ENCODE assay signal across 23 cellular contexts in genomic region chr17:79630120-79630519, GRCh38. TPM values are rescaled to one million over a fixed set of nuclear protein-coding genes. Genes with fewer than 3 reads are reported as not detected.
DNase-seq lines count a peak whose midpoint lies in the region; ATAC-seq and TF ChIP-seq lines count a peak whose summit lies in the region.
"Had no signal": no experiment of that assay in that cellular context is flagged by ENCODE, and none has a peak within 500 bp of the region (broad histone marks: within the 10 kb centered on the region; RNA-seq: fewer than 3 reads in every experiment).

No MANE protein-coding gene starts in this region.

- no peak overlapping the region for H3K4me3 Mint-ChIP-seq in activated naive CD4-positive, alpha-beta T cell treated with anti-CD3 and anti-CD28 coated beads, Interleukin-2, amount 10 ng/mL, durations not matched to agents 7 days and 5 days
- no peak overlapping the region for H3K4me3 Mint-ChIP-seq in activated CD8-positive, alpha-beta memory T cell treated with anti-CD3 and anti-CD28 coated beads, Interleukin-2, amount 10 ng/mL, durations not matched to agents 7 days and 5 days
- H3K4me3 Mint-ChIP-seq in neural crest cell, result no peak overlapping the region
- no peak overlapping the region for H3K4me3 Mint-ChIP-seq in activated CD4-positive, alpha-beta T cell treated with anti-CD3 and anti-CD28 coated beads, Interleukin-2, amount 10 ng/mL, durations not matched to agents 24 days and 14 days
- H3K4me3 Mint-ChIP-seq: activated naive CD8-positive, alpha-beta T cell; activated T-cell treated with anti-CD3 and anti-CD28 coated beads, Interleukin-2, amount 50 U/mL, for 24 hours; CD4-positive, CD25-positive, alpha-beta regulatory T cell; GM23338 had no signal

- H3K4me1 Mint-ChIP-seq in activated naive CD4-positive, alpha-beta T cell treated with anti-CD3 and anti-CD28 coated beads, Interleukin-2, amount 10 ng/mL, durations not matched to agents 7 days and 5 days, result no peaks in the 10 kb centered on the region
- no peaks in the 10 kb centered on the region for H3K4me1 Mint-ChIP-seq in activated CD8-positive, alpha-beta memory T cell treated with anti-CD3 and anti-CD28 coated beads, Interleukin-2, amount 10 ng/mL, durations not matched to agents 7 days and 5 days
- peaks cover 23% of the 10 kb centered on the region for H3K4me1 Mint-ChIP-seq in neural crest cell
- H3K4me1 Mint-ChIP-seq in activated CD4-positive, alpha-beta T cell treated with anti-CD3 and anti-CD28 coated beads, Interleukin-2, amount 10 ng/mL, durations not matched to agents 24 days and 14 days, result no peaks in the 10 kb centered on the region
- H3K4me1 Mint-ChIP-seq: CD4-positive, CD25-positive, alpha-beta regulatory T cell had no signal

- H3K4me1 ChIP-seq in vagina, result no peaks in the 10 kb centered on the region
- H3K4me1 ChIP-seq: body of pancreas, colonic mucosa had no signal

- H3K27me3 Mint-ChIP-seq in activated naive CD4-positive, alpha-beta T cell treated with anti-CD3 and anti-CD28 coated beads, Interleukin-2, amount 10 ng/mL, durations not matched to agents 7 days and 5 days, result peaks cover 3% of the 10 kb centered on the region
- peaks cover 5% of the 10 kb centered on the region for H3K27me3 Mint-ChIP-seq in activated CD8-positive, alpha-beta memory T cell treated with anti-CD3 and anti-CD28 coated beads, Interleukin-2, amount 10 ng/mL, durations not matched to agents 7 days and 5 days
- peaks cover 5% of the 10 kb centered on the region for H3K27me3 Mint-ChIP-seq in neural crest cell (ENCODE audit: low read depth)
- no peaks in the 10 kb centered on the region for H3K27me3 Mint-ChIP-seq in activated CD4-positive, alpha-beta T cell treated with anti-CD3 and anti-CD28 coated beads, Interleukin-2, amount 10 ng/mL, durations not matched to agents 24 days and 14 days

- ATAC-seq in activated CD8-positive, alpha-beta memory T cell treated with anti-CD3 and anti-CD28 coated beads, Interleukin-2, amount 10 ng/mL, durations not matched to agents 7 days and 5 days, result no peak
- ATAC-seq in GM18907 (IDR thresholded peaks at IDR 0.05; ENCODE audit: unreplicated experiment), result no peak
- ATAC-seq: body of pancreas, GM23338 had no signal

- H3K9me3 ChIP-seq in vagina, result no peaks in the 10 kb centered on the region
- H3K9me3 ChIP-seq: body of pancreas, colonic mucosa had no signal

- H3K27me3 ChIP-seq in vagina, result no peaks in the 10 kb centered on the region
- H3K27me3 ChIP-seq: body of pancreas, colonic mucosa had no signal

- TF ChIP-seq POLR2A in vagina (IDR thresholded peaks at IDR 0.05), result no peak

- no peak overlapping the region for H3K4me3 ChIP-seq in vagina
- H3K4me3 ChIP-seq: body of pancreas, colonic mucosa, GM23338, skin epidermis had no signal

- H3K9me3 Mint-ChIP-seq in activated naive CD4-positive, alpha-beta T cell treated with anti-CD3 and anti-CD28 coated beads, Interleukin-2, amount 10 ng/mL, durations not matched to agents 7 days and 5 days, result no peaks in the 10 kb centered on the region
- no peaks in the 10 kb centered on the region for H3K9me3 Mint-ChIP-seq in activated CD8-positive, alpha-beta memory T cell treated with anti-CD3 and anti-CD28 coated beads, Interleukin-2, amount 10 ng/mL, durations not matched to agents 7 days and 5 days (ENCODE audit: low read depth)
- H3K9me3 Mint-ChIP-seq in neural crest cell, result no peaks in the 10 kb centered on the region
- H3K9me3 Mint-ChIP-seq in activated CD4-positive, alpha-beta T cell treated with anti-CD3 and anti-CD28 coated beads, Interleukin-2, amount 10 ng/mL, durations not matched to agents 24 days and 14 days, result no peaks in the 10 kb centered on the region
- H3K9me3 Mint-ChIP-seq: activated T-cell treated with anti-CD3 and anti-CD28 coated beads, Interleukin-2, amount 50 U/mL, for 24 hours; CD4-positive, CD25-positive, alpha-beta regulatory T cell; GM23338 had no signal

- H3K36me3 ChIP-seq in vagina, result no peaks in the 10 kb centered on the region
- H3K36me3 ChIP-seq: colonic mucosa had no signal

- intact Hi-C loops in vagina (cut with DNase I), result no loop called here
- intact Hi-C loops in activated CD4-positive, alpha-beta T cell treated with anti-CD3 and anti-CD28 coated beads, Interleukin-2, amount 10 ng/mL, durations not matched to agents 24 days and 14 days (cut with micrococcal nuclease), result no loop called here

- CTCF ChIA-PET in activated naive CD4-positive, alpha-beta T cell treated with anti-CD3 and anti-CD28 coated beads, Interleukin-2, amount 10 ng/mL, durations not matched to agents 7 days and 5 days (lab: Charles Lee), result no interaction called here
- CTCF ChIA-PET in activated CD8-positive, alpha-beta memory T cell treated with anti-CD3 and anti-CD28 coated beads, Interleukin-2, amount 10 ng/mL, durations not matched to agents 7 days and 5 days (lab: Charles Lee), result no interaction called here

- H3K27ac ChIP-seq in vagina, result no peak overlapping the region
- H3K27ac ChIP-seq: body of pancreas, colonic mucosa, skin epidermis had no signal

- no peak overlapping the region for H3K27ac Mint-ChIP-seq in activated naive CD4-positive, alpha-beta T cell treated with anti-CD3 and anti-CD28 coated beads, Interleukin-2, amount 10 ng/mL, durations not matched to agents 7 days and 5 days
- no peak overlapping the region for H3K27ac Mint-ChIP-seq in activated CD8-positive, alpha-beta memory T cell treated with anti-CD3 and anti-CD28 coated beads, Interleukin-2, amount 10 ng/mL, durations not matched to agents 7 days and 5 days
- peak overlapping the region; percentile 67 for H3K27ac Mint-ChIP-seq in neural crest cell (ENCODE audit: unreplicated experiment)
- no peak overlapping the region for H3K27ac Mint-ChIP-seq in activated CD4-positive, alpha-beta T cell treated with anti-CD3 and anti-CD28 coated beads, Interleukin-2, amount 10 ng/mL, durations not matched to agents 24 days and 14 days
- H3K27ac Mint-ChIP-seq: activated naive CD8-positive, alpha-beta T cell; activated T-cell treated with anti-CD3 and anti-CD28 coated beads, Interleukin-2, amount 50 U/mL, for 24 hours; GM23338 had no signal

- TF ChIP-seq CTCF in neural crest cell (conservative IDR thresholded peaks at IDR 0.05) (no peak), vagina (IDR thresholded peaks at IDR 0.05) (no peak)

- peak; percentile 5 for DNase-seq in activated naive CD4-positive, alpha-beta T cell treated with anti-CD3 and anti-CD28 coated beads, Interleukin-2, amount 10 ng/mL, durations not matched to agents 7 days and 5 days
- DNase-seq in activated naive CD4-positive, alpha-beta T cell treated with Interleukin-2 at 50 U/mL for 16 hours, result no peak
- peak; percentile 29 for DNase-seq in activated CD8-positive, alpha-beta memory T cell treated with anti-CD3 and anti-CD28 coated beads, Interleukin-2, amount 10 ng/mL, durations not matched to agents 7 days and 5 days
- DNase-seq in neural crest cell (ENCODE audit: low read depth, low spot score) (no peak), vagina (ENCODE audit: extremely low spot score in 2 of 2) (peak; percentile 40 to 54), epidermal melanocyte (ENCODE audit: insufficient read length, low spot score) (no peak)
- no peak for DNase-seq in activated CD4-positive, alpha-beta T cell treated with anti-CD3 and anti-CD28 coated beads, Interleukin-2, amount 10 ng/mL, durations not matched to agents 24 days and 14 days
- DNase-seq: activated CD4-positive, alpha-beta T cell treated with anti-CD3 and anti-CD28 coated beads for 1 hour; body of pancreas; CD4-positive, CD25-positive, alpha-beta regulatory T cell; colonic mucosa; DMS79; foreskin melanocyte; NCI-H146; NCI-H748 treated with DMSO at 0.1 percent for 48 hours had no signal

- H3K36me3 Mint-ChIP-seq in activated naive CD4-positive, alpha-beta T cell treated with anti-CD3 and anti-CD28 coated beads, Interleukin-2, amount 10 ng/mL, durations not matched to agents 7 days and 5 days, result no peaks in the 10 kb centered on the region
- no peaks in the 10 kb centered on the region for H3K36me3 Mint-ChIP-seq in activated CD8-positive, alpha-beta memory T cell treated with anti-CD3 and anti-CD28 coated beads, Interleukin-2, amount 10 ng/mL, durations not matched to agents 7 days and 5 days
- H3K36me3 Mint-ChIP-seq in neural crest cell (ENCODE audit: low read depth), result no peaks in the 10 kb centered on the region
- no peaks in the 10 kb centered on the region for H3K36me3 Mint-ChIP-seq in activated CD4-positive, alpha-beta T cell treated with anti-CD3 and anti-CD28 coated beads, Interleukin-2, amount 10 ng/mL, durations not matched to agents 24 days and 14 days (ENCODE audit: low read depth)
- H3K36me3 Mint-ChIP-seq: activated naive CD8-positive, alpha-beta T cell; CD4-positive, CD25-positive, alpha-beta regulatory T cell had no signal

RNA-seq across cellular contexts. Expression of gene RBFOX3, which starts 19.3 kb away (rescaled TPM):
- not detected for total RNA-seq in activated CD8-positive, alpha-beta memory T cell treated with anti-CD3 and anti-CD28 coated beads, Interleukin-2, amount 10 ng/mL, durations not matched to agents 7 days and 5 days
- 0.19 and 0.50 TPM in 2 replicates for total RNA-seq in neural crest cell
- total RNA-seq in vagina, result 3.7 TPM
- total RNA-seq in activated CD4-positive, alpha-beta T cell treated with anti-CD3 and anti-CD28 coated beads, Interleukin-2, amount 10 ng/mL, durations not matched to agents 24 days and 14 days, result not detected in 2 replicates
- total RNA-seq: CD4-positive, CD25-positive, alpha-beta regulatory T cell; liver; M059J; osteoblast had no signal

Comparison
In these comparisons a context has a peak if more than half of its experiments do, and no peak if none do; other contexts are left out.
1. DNase-seq: peak in activated naive CD4-positive, alpha-beta T cell treated with anti-CD3 and anti-CD28 coated beads, Interleukin-2, amount 10 ng/mL, durations not matched to agents 7 days and 5 days (single experiment), activated CD8-positive, alpha-beta memory T cell treated with anti-CD3 and anti-CD28 coated beads, Interleukin-2, amount 10 ng/mL, durations not matched to agents 7 days and 5 days (single experiment) and vagina (2 of 2); none in activated naive CD4-positive, alpha-beta T cell treated with Interleukin-2 at 50 U/mL for 16 hours (single experiment), neural crest cell (single experiment), activated CD4-positive, alpha-beta T cell treated with anti-CD3 and anti-CD28 coated beads, Interleukin-2, amount 10 ng/mL, durations not matched to agents 24 days and 14 days (single experiment) and epidermal melanocyte (single experiment).